18 cellular contexts compared by ENCODE assay signal in the genomic region with DNA sequence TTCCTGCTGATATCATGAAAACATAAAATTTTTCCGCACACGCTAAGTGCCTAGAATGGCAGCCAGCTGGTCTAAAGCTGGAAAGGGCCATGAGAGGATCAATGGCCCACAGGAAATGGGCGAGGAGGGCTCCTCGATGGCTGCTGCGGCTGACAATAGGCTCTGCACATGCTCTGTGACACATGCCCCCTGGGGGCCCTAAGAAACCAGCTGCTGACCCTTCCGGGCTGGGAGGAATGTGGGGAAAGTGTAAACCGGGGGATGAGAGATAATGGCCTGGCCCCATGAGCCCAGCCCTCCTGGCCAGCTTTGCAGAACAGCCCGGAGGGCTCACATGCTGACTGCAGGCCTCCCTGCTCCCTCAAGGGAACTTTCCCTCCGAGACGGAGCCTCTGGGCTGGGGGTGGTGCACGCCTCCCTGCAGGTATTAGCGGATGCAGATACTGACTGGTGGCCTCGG.
DNase-seq lines count a peak whose midpoint lies in the region; ATAC-seq, FAIRE-seq and TF ChIP-seq lines count a peak whose summit lies in the region.
"Had no signal": no experiment of that assay in that cellular context is flagged by ENCODE, and none has a peak within 500 bp of the region (broad histone marks: within the 10 kb centered on the region; RNA-seq: fewer than 3 reads in every experiment).

No MANE protein-coding gene starts in this region.

- peak; percentile 50 to 62 (median 56) for ATAC-seq in right lobe of liver
- ATAC-seq in HG02798 (IDR thresholded peaks at IDR 0.05; ENCODE audit: poor library complexity, unreplicated experiment) = no peak
- ATAC-seq: activated naive CD4-positive, alpha-beta T cell treated with anti-CD3 and anti-CD28 coated beads, Interleukin-2, amount 50 U/mL, for 72 hours; stimulated activated naive CD8-positive, alpha-beta T cell treated with anti-CD3 and anti-CD28 coated beads, Interleukin-15, Interleukin-2, amounts not matched to agents 100 U/mL and 50 U/mL, for 24 hours had no signal

- no peaks in the 10 kb centered on the region for H3K9me1 ChIP-seq in endothelial cell of umbilical vein (replicated peaks; ENCODE audit: control insufficient read depth, extremely low read depth, insufficient read depth, low read length)

- no peak overlapping the region for H3K4me2 ChIP-seq in endothelial cell of umbilical vein (ENCODE audit: insufficient read depth, low read length)

- intact Hi-C loops in endothelial cell of umbilical vein (cut with micrococcal nuclease) = loop anchor here (1.0 kb wide), 4 partner anchors 27 to 430 kb away; a partner anchor contains a TSS
- intact Hi-C loops in right lobe of liver (cut with DNase I) = no loop called here

- no peaks in the 10 kb centered on the region for H3K9me3 ChIP-seq in Peyer's patch
- H3K9me3 ChIP-seq in endothelial cell of umbilical vein (replicated peaks; ENCODE audit: control insufficient read depth, insufficient read depth, low read length) = no peaks in the 10 kb centered on the region
- H3K9me3 ChIP-seq in right lobe of liver = no peaks in the 10 kb centered on the region

- CTCF ChIA-PET in endothelial cell of umbilical vein (lab: Charles Lee) = no interaction called here

- POLR2A ChIA-PET in endothelial cell of umbilical vein (lab: Charles Lee) = no interaction called here

- TF ChIP-seq CTCF in Peyer's patch (IDR thresholded peaks at IDR 0.05) (no peak), endothelial cell of umbilical vein (IDR thresholded peaks at IDR 0.05; ENCODE audit: extremely low read depth in 1 of 2, insufficient read depth in 1 of 2, low read depth in 1 of 2, low read length in 2 of 2) (no peak), right lobe of liver (IDR thresholded peaks at IDR 0.05) (no peak)

- WGBS in right lobe of liver (ENCODE audit: insufficient coverage, low coverage, low lambda C conversion rate, missing lambda C conversion rate) = 54% methylated on average over 9 of the region's 13 CpGs

- no peaks in the 10 kb centered on the region for H3K79me2 ChIP-seq in endothelial cell of umbilical vein (ENCODE audit: control insufficient read depth, insufficient read depth, low read length)

- TF ChIP-seq POLR2A in Peyer's patch (IDR thresholded peaks at IDR 0.05) (no peak), endothelial cell of umbilical vein (IDR thresholded peaks at IDR 0.05; ENCODE audit: low read depth, low read length) (no peak), right lobe of liver (IDR thresholded peaks at IDR 0.05) (no peak)

- DNase-seq in Peyer's patch (peak; percentile 12 to 34 (median 31)), endothelial cell of umbilical vein (ENCODE audit: low read depth, low spot score) (peak; percentile 67), right lobe of liver (no peak), HTR-8/SVneo (ENCODE audit: insufficient read length, low spot score) (no peak), putamen (ENCODE audit: low spot score) (no peak)
- peak; percentile 1 for DNase-seq in stimulated activated CD8-positive, alpha-beta memory T cell treated with anti-CD3 and anti-CD28 coated beads, Interleukin-4, amount 100 ng/mL, for 48 hours
- DNase-seq: caudate nucleus; CD4-positive, CD25-positive, alpha-beta regulatory T cell; hypothalamus; Kasumi-1; midbrain; NCI-H1694; NCI-H69; stimulated activated naive CD8-positive, alpha-beta T cell treated with anti-CD3 and anti-CD28 coated beads, Interleukin-15, Interleukin-2, amounts not matched to agents 100 U/mL and 50 U/mL, for 24 hours; T1000 had no signal

- H3K36me3 ChIP-seq in Peyer's patch (no peaks in the 10 kb centered on the region), endothelial cell of umbilical vein (ENCODE audit: control insufficient read depth in 2 of 2, extremely low read depth in 1 of 2, insufficient read depth in 2 of 2, low read length in 2 of 2) (no peaks in the 10 kb centered on the region), right lobe of liver (no peaks in the 10 kb centered on the region)

- H3K27ac ChIP-seq in Peyer's patch (no peak overlapping the region), endothelial cell of umbilical vein (ENCODE audit: insufficient read depth, low read depth, low read length) (peak overlapping the region; percentile 4), right lobe of liver (no peak overlapping the region)

- H2AFZ ChIP-seq in endothelial cell of umbilical vein (ENCODE audit: low read depth, low read length) = no peak overlapping the region

- peak; percentile 33 for FAIRE-seq in endothelial cell of umbilical vein (lab: Jason Lieb, UNC)
- FAIRE-seq in HTR-8/SVneo (lab: Jason Lieb, UNC) = no peak
- FAIRE-seq: GM12892 had no signal

- dilution Hi-C loops in endothelial cell of umbilical vein (cut with MboI; ENCODE audit: extremely low pct_ligation_motif_present, low sequenced_read_pairs) = no loop called here

- H3K27me3 ChIP-seq in Peyer's patch (no peaks in the 10 kb centered on the region), endothelial cell of umbilical vein (ENCODE audit: control insufficient read depth in 2 of 2, insufficient read depth in 2 of 2, low read length in 2 of 2) (no peaks in the 10 kb centered on the region), right lobe of liver (no peaks in the 10 kb centered on the region)

- no peaks in the 10 kb centered on the region for H4K20me1 ChIP-seq in endothelial cell of umbilical vein (replicated peaks; ENCODE audit: control insufficient read depth, extremely low read depth, insufficient read depth, low read length)

- H3K4me3 ChIP-seq in Peyer's patch (no peak overlapping the region), endothelial cell of umbilical vein (replicated peaks in 1 of 3; ENCODE audit: insufficient read depth in 1 of 3, low read depth in 1 of 3, low read length in 3 of 3) (no peak overlapping the region), right lobe of liver (no peak overlapping the region)

- no TSS peak for BruUV-seq in endothelial cell of umbilical vein (replicated peaks; lab: Mats Ljungman, UMichigan)

- H3K9ac ChIP-seq in endothelial cell of umbilical vein (replicated peaks; ENCODE audit: extremely low read depth, insufficient read depth, low read length) = no peak overlapping the region

- peaks cover 0 to 6% (median 0%) of the 10 kb centered on the region in 4 donors for H3K4me1 ChIP-seq in Peyer's patch
- peaks cover 12% of the 10 kb centered on the region for H3K4me1 ChIP-seq in endothelial cell of umbilical vein (ENCODE audit: control insufficient read depth, extremely low read depth, insufficient read depth, low read length)
- H3K4me1 ChIP-seq in right lobe of liver = no peaks in the 10 kb centered on the region

TF ChIP-seq in endothelial cell of umbilical vein, 7 proteins besides CTCF, POLR2A, EP300 and RAD21:
- no peak for TF ChIP-seq FOS (IDR thresholded peaks at IDR 0.05; ENCODE audit: borderline replicate concordance, insufficient read depth, low read length)
- TF ChIP-seq, protein P1, sequence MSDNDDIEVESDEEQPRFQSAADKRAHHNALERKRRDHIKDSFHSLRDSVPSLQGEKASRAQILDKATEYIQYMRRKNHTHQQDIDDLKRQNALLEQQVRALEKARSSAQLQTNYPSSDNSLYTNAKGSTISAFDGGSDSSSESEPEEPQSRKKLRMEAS (IDR thresholded peaks at IDR 0.05; ENCODE audit: insufficient read depth, insufficient read length) = peak; percentile 42
- no peak for TF ChIP-seq EZH2 (IDR thresholded peaks at IDR 0.05; ENCODE audit: borderline replicate concordance, low read depth, low read length, severe bottlenecking)

Comparison
In these comparisons a context has a peak if more than half of its experiments do, and no peak if none do; other contexts are left out.
1. DNase-seq: peak in Peyer's patch (3 of 3), endothelial cell of umbilical vein (single experiment) and stimulated activated CD8-positive, alpha-beta memory T cell treated with anti-CD3 and anti-CD28 coated beads, Interleukin-4, amount 100 ng/mL, for 48 hours (single experiment); none in right lobe of liver (0 of 3), HTR-8/SVneo (single experiment) and putamen (single experiment).